In the genomic region with DNA sequence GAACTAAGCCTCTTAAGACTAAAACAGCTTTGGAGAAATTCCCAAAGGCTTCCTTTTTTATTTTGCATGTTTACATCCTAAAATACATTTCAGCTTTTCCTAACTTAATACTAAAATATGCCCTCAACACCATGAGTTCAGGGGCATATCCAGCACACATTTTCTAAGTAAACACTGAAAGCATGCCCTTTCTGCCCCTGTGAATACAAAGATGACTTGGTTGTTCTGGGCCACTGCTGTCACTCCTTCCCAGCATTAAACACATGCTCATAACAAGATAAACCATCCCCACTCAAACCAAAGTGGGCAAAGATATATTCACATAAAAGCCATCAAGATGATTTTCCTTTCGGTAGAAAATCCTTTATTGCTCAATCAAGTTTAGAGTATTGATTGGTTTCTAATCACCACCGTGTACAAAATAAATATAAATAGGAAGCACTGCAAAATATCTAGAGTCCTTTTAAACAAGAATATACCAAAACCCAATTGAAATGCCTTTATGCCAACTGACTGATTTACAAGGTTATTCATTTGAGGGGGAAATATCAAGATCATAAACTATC, we compare ENCODE assay signal across 9 cellular contexts. TPM values are rescaled to one million over a fixed set of nuclear protein-coding genes. Genes with fewer than 3 reads are reported as not detected.
DNase-seq lines count a peak whose midpoint lies in the region; ATAC-seq and TF ChIP-seq lines count a peak whose summit lies in the region.
"Had no signal": no experiment of that assay in that cellular context is flagged by ENCODE, and none has a peak within 500 bp of the region (broad histone marks: within the 10 kb centered on the region; RNA-seq: fewer than 3 reads in every experiment).

No MANE protein-coding gene starts in this region.

- peaks cover 13% of the 10 kb centered on the region for H3K4me1 Mint-ChIP-seq in Calu3 (ENCODE audit: low read depth, unreplicated experiment)
- H3K4me1 Mint-ChIP-seq in activated naive CD8-positive, alpha-beta T cell treated with anti-CD3 and anti-CD28 coated beads for 36 hours, result peaks cover 47% of the 10 kb centered on the region

- H3K27ac ChIP-seq in HL-60 (replicated peaks), result no peak overlapping the region
- no peak overlapping the region for H3K27ac ChIP-seq in mesodermal cell (ENCODE audit: low read depth, low read length, severe bottlenecking)

- intact Hi-C loops in Calu3 (cut with micrococcal nuclease; ENCODE audit: unreplicated experiment), result loop anchor here (5.0 kb wide), 1 partner anchor 351 kb away; a partner anchor contains a TSS

- H3K27me3 ChIP-seq in HL-60 (ENCODE audit: insufficient read depth, poor library complexity, severe bottlenecking), result no peaks in the 10 kb centered on the region

- H3K4me1 ChIP-seq in mesodermal cell (ENCODE audit: control insufficient read depth, insufficient read depth, low read length, poor library complexity, severe bottlenecking), result peaks cover 7% of the 10 kb centered on the region

- TF ChIP-seq CTCF in Calu3 (IDR thresholded peaks at IDR 0.05; ENCODE audit: unreplicated experiment), result no peak
- no peak for TF ChIP-seq CTCF in HL-60 (IDR thresholded peaks at IDR 0.05; ENCODE audit: insufficient read depth, low read length)

- in situ Hi-C loops in ACHN (cut with HindIII; ENCODE audit: low pct_ligation_motif_present, low pct_unique_long_range_greater_than_20kb, low sequenced_read_pairs), result no loop called here

- ATAC-seq in HG03520 (IDR thresholded peaks at IDR 0.05; ENCODE audit: unreplicated experiment), result no peak

- H3K9me3 Mint-ChIP-seq in Calu3 (ENCODE audit: low read depth, unreplicated experiment), result no peaks in the 10 kb centered on the region
- no peaks in the 10 kb centered on the region for H3K9me3 Mint-ChIP-seq in activated naive CD8-positive, alpha-beta T cell treated with anti-CD3 and anti-CD28 coated beads for 36 hours

- H3K9me3 ChIP-seq in mesodermal cell (ENCODE audit: control insufficient read depth, low read length), result no peaks in the 10 kb centered on the region

- H3K4me3 Mint-ChIP-seq in Calu3 (ENCODE audit: low read depth, unreplicated experiment), result peak overlapping the region; percentile 93
- peak overlapping the region; percentile 50 for H3K4me3 Mint-ChIP-seq in activated naive CD8-positive, alpha-beta T cell treated with anti-CD3 and anti-CD28 coated beads for 36 hours

- DNase-seq in Calu3 (no peak), HL-60 (ENCODE audit: low read depth in 1 of 2, low spot score in 1 of 2) (no peak), ACHN (no peak), COLO668 (lab: John Stamatoyannopoulos, UW; ENCODE audit: unreplicated experiment) (no peak)
- no peak for DNase-seq in activated naive CD8-positive, alpha-beta T cell treated with anti-CD3 and anti-CD28 coated beads for 36 hours
- DNase-seq: activated CD4-positive, CD25-positive, alpha-beta regulatory T cell treated with anti-CD3 and anti-CD28 coated beads, Interleukin-2, amount 50 U/mL, for 72 hours; NCI-H526 had no signal

- peak overlapping the region; percentile 85 for H3K27ac Mint-ChIP-seq in Calu3 (ENCODE audit: unreplicated experiment)
- H3K27ac Mint-ChIP-seq in activated naive CD8-positive, alpha-beta T cell treated with anti-CD3 and anti-CD28 coated beads for 36 hours, result no peak overlapping the region

- H3K36me3 Mint-ChIP-seq in Calu3 (ENCODE audit: insufficient read depth, unreplicated experiment), result peaks cover 42% of the 10 kb centered on the region
- peaks cover 32% of the 10 kb centered on the region for H3K36me3 Mint-ChIP-seq in activated naive CD8-positive, alpha-beta T cell treated with anti-CD3 and anti-CD28 coated beads for 36 hours

- no TSS peak for BruUV-seq in Calu3 (replicated peaks; lab: Mats Ljungman, UMichigan)

- H3K27me3 Mint-ChIP-seq in Calu3 (ENCODE audit: unreplicated experiment), result no peaks in the 10 kb centered on the region
- H3K27me3 Mint-ChIP-seq in activated naive CD8-positive, alpha-beta T cell treated with anti-CD3 and anti-CD28 coated beads for 36 hours, result no peaks in the 10 kb centered on the region

- H3K36me3 ChIP-seq in mesodermal cell (ENCODE audit: control insufficient read depth, insufficient read depth, low read length), result peaks cover 37% of the 10 kb centered on the region

- H3K4me3 ChIP-seq in HL-60 (replicated peaks; ENCODE audit: insufficient read depth, low read length), result peak overlapping the region; percentile 52
- peak overlapping the region; percentile 80 for H3K4me3 ChIP-seq in mesodermal cell (ENCODE audit: extremely low read depth, insufficient read depth, low read length, poor library complexity, severe bottlenecking)

- CTCF ChIA-PET in Calu3 (lab: Charles Lee), result no interaction called here

- WGBS in mesodermal cell (ENCODE audit: insufficient coverage in 2 of 2), 2 experiments, result no CpG with 5 or more reads among the region's 2 CpGs

RNA-seq across cellular contexts. Expression of a gene that starts 1.9 kb away (rescaled TPM):
- total RNA-seq in Calu3 (2022), result 37.3 and 39.0 TPM in 2 replicates
- 10 to 100 TPM; 70.5 to 73.1 TPM for total RNA-seq in activated naive CD8-positive, alpha-beta T cell treated with anti-CD3 and anti-CD28 coated beads for 36 hours
- 162 TPM for polyA plus RNA-seq in mesodermal cell (2013, experiment 1 of 2)
- polyA plus RNA-seq in mesodermal cell (2013, experiment 2 of 2), result 158 TPM

RNA-seq across cellular contexts. Expression of a gene that starts 12.3 kb away (rescaled TPM):
- 28.6 and 30.5 TPM in 2 replicates for total RNA-seq in Calu3 (2022)
- total RNA-seq in activated naive CD8-positive, alpha-beta T cell treated with anti-CD3 and anti-CD28 coated beads for 36 hours, result 10 to 100 TPM; 42.9 to 46.5 TPM
- polyA plus RNA-seq in mesodermal cell (2013, experiment 1 of 2), result 37.3 TPM
- polyA plus RNA-seq in mesodermal cell (2013, experiment 2 of 2), result 41.2 TPM

RNA-seq across cellular contexts. Expression of a gene that starts 25.4 kb away (rescaled TPM):
- total RNA-seq in Calu3 (2022), result 20.6 and 28.2 TPM in 2 replicates
- total RNA-seq in activated naive CD8-positive, alpha-beta T cell treated with anti-CD3 and anti-CD28 coated beads for 36 hours, result 10 to 100 TPM; 27.5 to 27.7 TPM
- polyA plus RNA-seq in mesodermal cell (2013, experiment 1 of 2), result 13.2 TPM
- 9.5 TPM for polyA plus RNA-seq in mesodermal cell (2013, experiment 2 of 2)
